In genomic region chr9:123283455-123283854, GRCh38 we compare ENCODE assay signal across 26 cellular contexts.
"Had no signal": no experiment of that assay in that cellular context is flagged by ENCODE, and none has a peak within 500 bp of the region (broad histone marks: within the 10 kb centered on the region; RNA-seq: fewer than 3 reads in every experiment).

No MANE protein-coding gene starts in this region.

- H3K27ac ChIP-seq: adrenal gland, body of pancreas, esophagus muscularis mucosa, foreskin keratinocyte, gastrocnemius medialis had no signal

- H3K4me3 ChIP-seq: adrenal gland, body of pancreas, esophagus muscularis mucosa, gastrocnemius medialis had no signal

- H3K4me1 ChIP-seq: adrenal gland, foreskin keratinocyte, gastrocnemius medialis had no signal

- H3K27me3 ChIP-seq: adrenal gland, body of pancreas, esophagus muscularis mucosa, gastrocnemius medialis had no signal

- DNase-seq: activated CD4-positive, alpha-beta T cell treated with anti-CD3 and anti-CD28 coated beads for 4 hours; activated CD4-positive, alpha-beta T cell treated with anti-CD3 and anti-CD28 coated beads, Interleukin-2, amount 10 ng/mL, durations not matched to agents 7 days and 5 days; activated CD4-positive, alpha-beta T cell treated with anti-CD3 and anti-CD28 coated beads, Interleukin-2, amount 50 U/mL, for 48 hours; activated CD4-positive, CD25-positive, alpha-beta regulatory T cell; activated CD4-positive, CD25-positive, alpha-beta regulatory T cell treated with anti-CD3 and anti-CD28 coated beads, Interleukin-2, amount 50 U/mL, for 72 hours; activated effector memory CD4-positive, alpha-beta T cell treated with anti-CD3 and anti-CD28 coated beads, Interleukin-2, amount 50 U/mL, for 16 hours; activated naive CD4-positive, alpha-beta T cell treated with anti-CD3 and anti-CD28 coated beads for 36 hours; activated naive CD8-positive, alpha-beta T cell treated with anti-CD3 and anti-CD28 coated beads for 36 hours; activated naive CD8-positive, alpha-beta T cell treated with anti-CD3 and anti-CD28 coated beads, Interleukin-2, amount 50 U/mL, for 24 hours; activated T-cell treated with anti-CD3 and anti-CD28 coated beads, Interleukin-2, amount 50 U/mL, for 1 hour; activated T-cell treated with anti-CD3 and anti-CD28 coated beads, Interleukin-2, amount 50 U/mL, for 48 hours; adrenal gland; amygdala; aorta; body of pancreas; cortex of kidney; dermis blood vessel endothelial cell; effector CD4-positive, alpha-beta T cell; effector memory CD8-positive, alpha-beta T cell; erythroblast; foreskin keratinocyte; gastrocnemius medialis; glutamatergic neuron; T-helper 2 cell had no signal

- H3K36me3 ChIP-seq: adrenal gland, esophagus muscularis mucosa, gastrocnemius medialis had no signal

- FAIRE-seq: colon had no signal

- H3K9me3 ChIP-seq: adrenal gland, body of pancreas, esophagus muscularis mucosa, gastrocnemius medialis had no signal
